Comparison of ENCODE assay signal across 26 cellular contexts in genomic region chr4:91485415-91485814, GRCh38.
"Had no signal": no experiment of that assay in that cellular context is flagged by ENCODE, and none has a peak within 500 bp of the region (broad histone marks: within the 10 kb centered on the region; RNA-seq: fewer than 3 reads in every experiment).

No MANE protein-coding gene starts in this region.

- DNase-seq: activated CD4-positive, alpha-beta memory T cell treated with anti-CD3 and anti-CD28 coated beads for 36 hours; activated CD4-positive, alpha-beta T cell treated with anti-CD3 and anti-CD28 coated beads for 36 hours; activated CD4-positive, alpha-beta T cell treated with anti-CD3 and anti-CD28 coated beads, Interleukin-2, amount 10 ng/mL, durations not matched to agents 24 days and 14 days; activated CD4-positive, CD25-positive, alpha-beta regulatory T cell; activated CD4-positive, CD25-positive, alpha-beta regulatory T cell treated with anti-CD3 and anti-CD28 coated beads, Interleukin-2, amount 50 U/mL, for 72 hours; activated CD8-positive, alpha-beta memory T cell treated with anti-CD3 and anti-CD28 coated beads, Interleukin-2, amount 10 ng/mL, durations not matched to agents 7 days and 5 days; activated CD8-positive, alpha-beta memory T cell treated with anti-CD3 and anti-CD28 coated beads, Interleukin-2, amount 50 U/mL, for 4 hours; activated CD8-positive, alpha-beta T cell treated with anti-CD3 and anti-CD28 coated beads, Interleukin-2, amount 10 ng/mL, durations not matched to agents 7 days and 5 days; activated effector memory CD4-positive, alpha-beta T cell treated with anti-CD3 and anti-CD28 coated beads, Interleukin-2, amount 50 U/mL, for 16 hours; activated naive CD4-positive, alpha-beta T cell treated with anti-CD3 and anti-CD28 coated beads for 36 hours; activated naive CD8-positive, alpha-beta T cell treated with anti-CD3 and anti-CD28 coated beads for 36 hours; activated naive CD8-positive, alpha-beta T cell treated with anti-CD3 and anti-CD28 coated beads, Interleukin-2, amount 50 U/mL, for 24 hours; activated T-cell treated with anti-CD3 and anti-CD28 coated beads, Interleukin-2, amount 50 U/mL, for 1 hour; activated T-cell treated with anti-CD3 and anti-CD28 coated beads, Interleukin-2, amount 50 U/mL, for 48 hours; adrenal gland; amygdala; aorta; body of pancreas; central memory CD4-positive, alpha-beta T cell; dorsolateral prefrontal cortex; effector memory CD4-positive, alpha-beta T cell; endodermal cell; foreskin fibroblast; T-helper 2 cell had no signal

- H3K27me3 ChIP-seq: adrenal gland, body of pancreas, dorsolateral prefrontal cortex had no signal

- H3K27ac ChIP-seq: adrenal gland, body of pancreas, coronary artery, dorsolateral prefrontal cortex had no signal

- H3K36me3 ChIP-seq: adrenal gland had no signal

- H3K4me3 ChIP-seq: adrenal gland, body of pancreas, coronary artery, dorsolateral prefrontal cortex had no signal

- H3K9me3 ChIP-seq: adrenal gland, body of pancreas had no signal

- ATAC-seq: activated CD4-positive, alpha-beta T cell treated with anti-CD3 and anti-CD28 coated beads for 36 hours; activated CD8-positive, alpha-beta memory T cell treated with anti-CD3 and anti-CD28 coated beads, Interleukin-2, amount 10 ng/mL, durations not matched to agents 7 days and 5 days; activated CD8-positive, alpha-beta T cell treated with anti-CD3 and anti-CD28 coated beads, Interleukin-2, amount 10 ng/mL, durations not matched to agents 7 days and 5 days; activated naive CD8-positive, alpha-beta T cell treated with anti-CD3 and anti-CD28 coated beads, Interleukin-2, amount 50 U/mL, for 24 hours; body of pancreas; esophagus mucosa had no signal

- H3K4me1 ChIP-seq: adrenal gland, body of pancreas had no signal
